13 cellular contexts compared by ENCODE assay signal in the genomic region with DNA sequence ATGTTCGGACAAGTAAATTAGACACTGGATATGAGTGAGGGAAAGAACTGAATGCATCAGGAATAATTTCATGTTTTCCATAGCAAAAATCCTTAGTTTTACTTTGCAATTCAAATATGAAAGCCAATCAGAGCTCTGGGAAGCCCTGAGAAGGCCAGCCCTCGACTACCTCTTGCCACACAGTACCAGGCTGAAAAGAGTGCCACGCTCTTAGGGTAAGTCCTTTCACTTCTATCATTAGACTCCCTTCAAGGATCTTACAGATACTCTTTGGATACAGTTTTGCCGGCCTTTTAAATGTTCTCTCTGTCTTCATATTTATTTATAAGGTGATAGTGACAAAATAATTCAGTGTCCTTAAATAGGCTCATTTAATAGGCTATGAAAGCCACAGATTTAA. TPM values are rescaled to one million over a fixed set of nuclear protein-coding genes. Genes with fewer than 3 reads are reported as not detected.
DNase-seq lines count a peak whose midpoint lies in the region; ATAC-seq and TF ChIP-seq lines count a peak whose summit lies in the region.
"Had no signal": no experiment of that assay in that cellular context is flagged by ENCODE, and none has a peak within 500 bp of the region (broad histone marks: within the 10 kb centered on the region; RNA-seq: fewer than 3 reads in every experiment).

No MANE protein-coding gene starts in this region.

- H3K4me3 Mint-ChIP-seq in activated naive CD8-positive, alpha-beta T cell: peak overlapping the region; percentile 28
- no peak overlapping the region for H3K4me3 Mint-ChIP-seq in activated naive CD8-positive, alpha-beta T cell treated with anti-CD3 and anti-CD28 coated beads for 36 hours

- DNase-seq in activated naive CD8-positive, alpha-beta T cell treated with anti-CD3 and anti-CD28 coated beads for 36 hours: no peak
- peak in 3 of 4 donors; percentile 21 to 48 (median 32) for DNase-seq in body of pancreas
- no peak for DNase-seq in tibial nerve (ENCODE audit: low spot score in 2 of 2)
- DNase-seq in activated T-cell treated with anti-CD3 and anti-CD28 coated beads, Interleukin-2, amount 50 U/mL, for 1 hour: no peak
- no peak for DNase-seq in activated CD4-positive, alpha-beta T cell treated with anti-CD3 and anti-CD28 coated beads for 48 hours
- DNase-seq: KG1, SK-N-SH had no signal

- ATAC-seq in body of pancreas (no peak), GM21423 (IDR thresholded peaks at IDR 0.05; ENCODE audit: unreplicated experiment) (no peak)

- no peaks in the 10 kb centered on the region for H3K9me3 ChIP-seq in body of pancreas
- H3K9me3 ChIP-seq in liver (ENCODE audit: control insufficient read depth in 4 of 4, low read length in 3 of 4): no peaks in the 10 kb centered on the region
- no peaks in the 10 kb centered on the region for H3K9me3 ChIP-seq in tibial nerve
- H3K9me3 ChIP-seq: SK-N-SH had no signal

- H3K36me3 ChIP-seq in body of pancreas (replicated peaks in 1 of 2; ENCODE audit: insufficient read depth in 1 of 2, low read depth in 2 of 2) (no peaks in the 10 kb centered on the region), liver (ENCODE audit: control insufficient read depth in 4 of 4, insufficient read depth in 3 of 4, low read depth in 1 of 4, low read length in 3 of 4) (no peaks in the 10 kb centered on the region), tibial nerve (no peaks in the 10 kb centered on the region)

- no peaks in the 10 kb centered on the region for H3K36me3 Mint-ChIP-seq in activated naive CD8-positive, alpha-beta T cell
- no peaks in the 10 kb centered on the region for H3K36me3 Mint-ChIP-seq in activated naive CD8-positive, alpha-beta T cell treated with anti-CD3 and anti-CD28 coated beads for 36 hours

- H3K27ac Mint-ChIP-seq in activated naive CD8-positive, alpha-beta T cell: no peak overlapping the region
- H3K27ac Mint-ChIP-seq in activated naive CD8-positive, alpha-beta T cell treated with anti-CD3 and anti-CD28 coated beads for 36 hours: no peak overlapping the region

- H3K9me3 Mint-ChIP-seq in activated naive CD8-positive, alpha-beta T cell (ENCODE audit: low read depth): no peaks in the 10 kb centered on the region
- no peaks in the 10 kb centered on the region for H3K9me3 Mint-ChIP-seq in activated naive CD8-positive, alpha-beta T cell treated with anti-CD3 and anti-CD28 coated beads for 36 hours

- peaks cover 46% of the 10 kb centered on the region for H3K4me1 ChIP-seq in body of pancreas
- peaks cover 10 to 47% (median 41%) of the 10 kb centered on the region in 4 donors for H3K4me1 ChIP-seq in liver (ENCODE audit: control insufficient read depth in 4 of 4, insufficient read depth in 4 of 4, low read length in 3 of 4)
- H3K4me1 ChIP-seq in tibial nerve: peaks cover 0 to 22% (median 4%) of the 10 kb centered on the region in 4 donors

- H3K27ac ChIP-seq in body of pancreas (peak overlapping the region in 3 of 4 donors; percentile 92 to 96 (median 94)), liver (ENCODE audit: low read depth in 1 of 2, low read length in 2 of 2) (peak overlapping the region; percentile 97), tibial nerve (peak overlapping the region in 3 of 4 donors; percentile 82 to 95 (median 90))

- H3K4me1 Mint-ChIP-seq in activated naive CD8-positive, alpha-beta T cell (ENCODE audit: low read depth): peaks cover 14% of the 10 kb centered on the region
- peaks cover 3% of the 10 kb centered on the region for H3K4me1 Mint-ChIP-seq in activated naive CD8-positive, alpha-beta T cell treated with anti-CD3 and anti-CD28 coated beads for 36 hours

- TF ChIP-seq EP300 in tibial nerve (IDR thresholded peaks at IDR 0.05): no peak

- peaks cover 27% of the 10 kb centered on the region for H3K27me3 Mint-ChIP-seq in activated naive CD8-positive, alpha-beta T cell
- peaks cover 56% of the 10 kb centered on the region for H3K27me3 Mint-ChIP-seq in activated naive CD8-positive, alpha-beta T cell treated with anti-CD3 and anti-CD28 coated beads for 36 hours

- H3K4me3 ChIP-seq in body of pancreas (no peak overlapping the region), liver (ENCODE audit: low read depth in 1 of 3, low read length in 3 of 3) (peak overlapping the region in 2 of 3 donors; percentile 10 to 90), tibial nerve (peak overlapping the region in 1 of 4 donors; percentile 62)

- no peaks in the 10 kb centered on the region for H3K27me3 ChIP-seq in body of pancreas
- no peaks in the 10 kb centered on the region for H3K27me3 ChIP-seq in liver (ENCODE audit: control insufficient read depth in 4 of 4, insufficient read depth in 4 of 4, low read length in 3 of 4)
- peaks cover 0 to 14% of the 10 kb centered on the region in 2 donors for H3K27me3 ChIP-seq in tibial nerve

- TF ChIP-seq CTCF in body of pancreas (IDR thresholded peaks at IDR 0.05): no peak
- TF ChIP-seq CTCF in liver (IDR thresholded peaks at IDR 0.05; ENCODE audit: low read depth, low read length, missing input control): no peak
- no peak for TF ChIP-seq CTCF in tibial nerve (IDR thresholded peaks at IDR 0.05)

- intact Hi-C loops in body of pancreas (cut with DNase I): loop anchor here (10.0 kb wide), 1 partner anchor 50 kb away; no protein-coding TSS in a partner anchor

- H3K9ac ChIP-seq in liver (ENCODE audit: low read depth in 1 of 2, low read length in 2 of 2): peak overlapping the region; percentile 77 to 90
- H3K9ac ChIP-seq: SK-N-SH had no signal

- TF ChIP-seq POLR2A in body of pancreas (IDR thresholded peaks at IDR 0.05): no peak
- peak in 1 of 2 donors; percentile 14 for TF ChIP-seq POLR2A in tibial nerve (IDR thresholded peaks at IDR 0.05)

- WGBS in body of pancreas, 2 donors: 35 to 55% methylated on average over 4 of the region's 4 CpGs
- WGBS in liver: 48% methylated on average over 4 of the region's 4 CpGs
- WGBS in tibial nerve, 2 donors: 59 to 63% methylated on average over 4 of the region's 4 CpGs

- TF ChIP-seq RAD21 in liver (IDR thresholded peaks at IDR 0.05): no peak

TF ChIP-seq in liver, 16 proteins besides CTCF, POLR2A, EP300 and RAD21:
- TF ChIP-seq, protein P1, sequence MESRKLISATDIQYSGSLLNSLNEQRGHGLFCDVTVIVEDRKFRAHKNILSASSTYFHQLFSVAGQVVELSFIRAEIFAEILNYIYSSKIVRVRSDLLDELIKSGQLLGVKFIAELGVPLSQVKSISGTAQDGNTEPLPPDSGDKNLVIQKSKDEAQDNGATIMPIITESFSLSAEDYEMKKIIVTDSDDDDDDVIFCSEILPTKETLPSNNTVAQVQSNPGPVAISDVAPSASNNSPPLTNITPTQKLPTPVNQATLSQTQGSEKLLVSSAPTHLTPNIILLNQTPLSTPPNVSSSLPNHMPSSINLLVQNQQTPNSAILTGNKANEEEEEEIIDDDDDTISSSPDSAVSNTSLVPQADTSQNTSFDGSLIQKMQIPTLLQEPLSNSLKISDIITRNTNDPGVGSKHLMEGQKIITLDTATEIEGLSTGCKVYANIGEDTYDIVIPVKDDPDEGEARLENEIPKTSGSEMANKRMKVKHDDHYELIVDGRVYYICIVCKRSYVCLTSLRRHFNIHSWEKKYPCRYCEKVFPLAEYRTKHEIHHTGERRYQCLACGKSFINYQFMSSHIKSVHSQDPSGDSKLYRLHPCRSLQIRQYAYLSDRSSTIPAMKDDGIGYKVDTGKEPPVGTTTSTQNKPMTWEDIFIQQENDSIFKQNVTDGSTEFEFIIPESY (IDR thresholded peaks at IDR 0.05): no peak
- TF ChIP-seq HNF4A (conservative IDR thresholded peaks at IDR 0.05): no peak
- TF ChIP-seq RXRA (IDR thresholded peaks at IDR 0.05): no peak
- no peak for TF ChIP-seq FOXA1 (IDR thresholded peaks at IDR 0.05)
- no peak for TF ChIP-seq YY1 (IDR thresholded peaks at IDR 0.05)
- TF ChIP-seq, protein P2, sequence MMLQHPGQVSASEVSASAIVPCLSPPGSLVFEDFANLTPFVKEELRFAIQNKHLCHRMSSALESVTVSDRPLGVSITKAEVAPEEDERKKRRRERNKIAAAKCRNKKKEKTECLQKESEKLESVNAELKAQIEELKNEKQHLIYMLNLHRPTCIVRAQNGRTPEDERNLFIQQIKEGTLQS (IDR thresholded peaks at IDR 0.05): no peak
- no peak for TF ChIP-seq HNF4G (IDR thresholded peaks at IDR 0.05)
- TF ChIP-seq GABPA (IDR thresholded peaks at IDR 0.05 in 1 of 2, conservative IDR thresholded peaks at IDR 0.05 in 1 of 2): no peak
- TF ChIP-seq EGR1 (IDR thresholded peaks at IDR 0.05; ENCODE audit: low read depth in 2 of 2): no peak
- TF ChIP-seq, protein P3, sequence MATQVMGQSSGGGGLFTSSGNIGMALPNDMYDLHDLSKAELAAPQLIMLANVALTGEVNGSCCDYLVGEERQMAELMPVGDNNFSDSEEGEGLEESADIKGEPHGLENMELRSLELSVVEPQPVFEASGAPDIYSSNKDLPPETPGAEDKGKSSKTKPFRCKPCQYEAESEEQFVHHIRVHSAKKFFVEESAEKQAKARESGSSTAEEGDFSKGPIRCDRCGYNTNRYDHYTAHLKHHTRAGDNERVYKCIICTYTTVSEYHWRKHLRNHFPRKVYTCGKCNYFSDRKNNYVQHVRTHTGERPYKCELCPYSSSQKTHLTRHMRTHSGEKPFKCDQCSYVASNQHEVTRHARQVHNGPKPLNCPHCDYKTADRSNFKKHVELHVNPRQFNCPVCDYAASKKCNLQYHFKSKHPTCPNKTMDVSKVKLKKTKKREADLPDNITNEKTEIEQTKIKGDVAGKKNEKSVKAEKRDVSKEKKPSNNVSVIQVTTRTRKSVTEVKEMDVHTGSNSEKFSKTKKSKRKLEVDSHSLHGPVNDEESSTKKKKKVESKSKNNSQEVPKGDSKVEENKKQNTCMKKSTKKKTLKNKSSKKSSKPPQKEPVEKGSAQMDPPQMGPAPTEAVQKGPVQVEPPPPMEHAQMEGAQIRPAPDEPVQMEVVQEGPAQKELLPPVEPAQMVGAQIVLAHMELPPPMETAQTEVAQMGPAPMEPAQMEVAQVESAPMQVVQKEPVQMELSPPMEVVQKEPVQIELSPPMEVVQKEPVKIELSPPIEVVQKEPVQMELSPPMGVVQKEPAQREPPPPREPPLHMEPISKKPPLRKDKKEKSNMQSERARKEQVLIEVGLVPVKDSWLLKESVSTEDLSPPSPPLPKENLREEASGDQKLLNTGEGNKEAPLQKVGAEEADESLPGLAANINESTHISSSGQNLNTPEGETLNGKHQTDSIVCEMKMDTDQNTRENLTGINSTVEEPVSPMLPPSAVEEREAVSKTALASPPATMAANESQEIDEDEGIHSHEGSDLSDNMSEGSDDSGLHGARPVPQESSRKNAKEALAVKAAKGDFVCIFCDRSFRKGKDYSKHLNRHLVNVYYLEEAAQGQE (IDR thresholded peaks at IDR 0.05): no peak
- no peak for TF ChIP-seq TAF1 (conservative IDR thresholded peaks at IDR 0.05)
- TF ChIP-seq SP1 (IDR thresholded peaks at IDR 0.05): no peak
- no peak for TF ChIP-seq NR2F2 (IDR thresholded peaks at IDR 0.05)
- TF ChIP-seq JUND (IDR thresholded peaks at IDR 0.05): no peak
- no peak for TF ChIP-seq FOXA2 (IDR thresholded peaks at IDR 0.05)

RNA-seq across cellular contexts. Expression of a gene that starts 1.9 kb away (rescaled TPM):
- total RNA-seq in activated naive CD8-positive, alpha-beta T cell treated with anti-CD3 and anti-CD28 coated beads for 36 hours: not detected
- total RNA-seq in body of pancreas: 10 to 100 TPM; 22.3 to 25.4 TPM
- 10 to 100 TPM in 1 of 2 donors, 1 to 10 TPM in 1; 5.8 to 18.7 TPM for total RNA-seq in liver
- polyA plus RNA-seq in liver: 10 to 100 TPM in 1 of 2 donors, 1 to 10 TPM in 1; 8.6 to 12.8 TPM
- total RNA-seq in tibial nerve: 10 to 100 TPM in 1 of 4 donors, 1 to 10 TPM in 3; 6.3 to 18.1 (median 8.1) TPM
- total RNA-seq: activated CD8-positive, alpha-beta memory T cell treated with anti-CD3 and anti-CD28 coated beads for 36 hours; pulmonary artery endothelial cell had no signal
- polyA plus RNA-seq: endothelial cell of umbilical vein had no signal

Comparison
In these comparisons a context has a peak if more than half of its experiments do, and no peak if none do; other contexts are left out.
1. DNase-seq: peak in body of pancreas (3 of 4); none in activated naive CD8-positive, alpha-beta T cell treated with anti-CD3 and anti-CD28 coated beads for 36 hours (single experiment), tibial nerve (0 of 2), activated T-cell treated with anti-CD3 and anti-CD28 coated beads, Interleukin-2, amount 50 U/mL, for 1 hour (single experiment) and activated CD4-positive, alpha-beta T cell treated with anti-CD3 and anti-CD28 coated beads for 48 hours (single experiment).
2. H3K4me3 ChIP-seq: peak in liver (2 of 3); none in body of pancreas (0 of 2).
3. RNA of a gene that starts 1.9 kb away (total RNA-seq): 22.3 to 25.4 TPM in body of pancreas, 5.8 to 18.7 TPM in liver and 6.3 to 18.1 TPM in tibial nerve; not detected in activated naive CD8-positive, alpha-beta T cell treated with anti-CD3 and anti-CD28 coated beads for 36 hours; every median in the first group is over 4 times any median in the second.
4. Peak in every context shown above with its lines, with median percentiles within 50 percentile points of each other: H3K27ac ChIP-seq.